Comparison of ENCODE assay signal across 24 cellular contexts in the genomic region with DNA sequence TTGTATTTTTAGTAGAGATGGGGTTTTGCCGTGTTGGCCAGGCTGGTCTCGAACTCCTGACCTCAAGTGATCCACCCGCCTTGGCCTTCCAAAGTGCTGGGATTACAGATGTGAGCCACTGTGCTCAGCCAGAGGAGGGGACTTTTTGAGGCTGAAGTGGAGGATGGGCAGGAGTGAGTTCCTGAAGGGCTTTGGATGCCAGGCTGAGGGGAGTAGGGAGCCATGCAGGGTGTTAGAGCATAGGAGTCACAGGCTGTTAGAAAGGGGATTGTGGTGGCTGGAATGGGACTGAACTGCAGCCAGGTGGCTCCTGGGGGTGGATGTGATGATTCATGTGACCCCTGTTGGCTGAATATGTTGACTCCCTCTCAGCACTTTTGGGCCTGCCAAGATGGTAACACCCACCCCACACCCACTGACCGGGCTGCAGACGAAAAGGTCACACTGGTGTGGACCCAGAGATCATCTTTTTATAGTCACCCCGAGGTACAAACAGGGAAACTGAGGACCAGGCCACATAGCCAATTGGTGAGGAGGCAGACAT. TPM values are rescaled to one million over a fixed set of nuclear protein-coding genes. Genes with fewer than 3 reads are reported as not detected.
A peak's percentile ranks its signal among the peaks of the same experiment; 100 is the strongest.
DNase-seq lines count a peak whose midpoint lies in the region; ATAC-seq and TF ChIP-seq lines count a peak whose summit lies in the region.
"Had no signal": no experiment of that assay in that cellular context is flagged by ENCODE, and none has a peak within 500 bp of the region (broad histone marks: within the 10 kb centered on the region; RNA-seq: fewer than 3 reads in every experiment).

No MANE protein-coding gene starts in this region.

- intact Hi-C loops in activated CD8-positive, alpha-beta T cell treated with anti-CD3 and anti-CD28 coated beads for 36 hours (cut with micrococcal nuclease): no loop called here
- intact Hi-C loops in activated T-helper 1 cell treated with anti-CD3 and anti-CD28 coated beads, Interleukin-12 subunit alpha, Interleukin-12 subunit beta, Interleukin-2, Interleukin-4 antibody, amounts not matched to agents 30 ng/mL and 10 ng/mL and 1 ng/mL, durations not matched to agents 14 hours and 24 hours and 36 hours (cut with micrococcal nuclease): no loop called here
- intact Hi-C loops in thyroid gland (cut with DNase I): no loop called here

- H3K9me3 ChIP-seq in HEK293 (ENCODE audit: control insufficient read depth, insufficient read depth, low read depth, low read length) (no peaks in the 10 kb centered on the region), thyroid gland (no peaks in the 10 kb centered on the region)
- H3K9me3 ChIP-seq: Caco-2 had no signal

- CTCF ChIA-PET in activated CD8-positive, alpha-beta T cell treated with anti-CD3 and anti-CD28 coated beads, Interleukin-2, amount 10 ng/mL, durations not matched to agents 7 days and 5 days (lab: Charles Lee): no interaction called here
- CTCF ChIA-PET in activated CD8-positive, alpha-beta T cell treated with anti-CD3 and anti-CD28 coated beads for 36 hours (lab: Charles Lee): no interaction called here
- CTCF ChIA-PET in HEK293 (lab: Yijun Ruan, JAX): interaction anchor here (0.5 to 0.6 kb wide), 2 partner anchors 35 to 36 kb away, joined by 3 to 4 read pairs; no protein-coding TSS in a partner anchor

- TF ChIP-seq CTCF in activated CD8-positive, alpha-beta T cell treated with anti-CD3 and anti-CD28 coated beads for 36 hours (IDR thresholded peaks at IDR 0.05): no peak
- TF ChIP-seq CTCF in HEK293 (tag by site-specific recombination; IDR thresholded peaks at IDR 0.05): no peak
- TF ChIP-seq CTCF in thyroid gland (IDR thresholded peaks at IDR 0.05): no peak

- H3K27ac ChIP-seq in HEK293 (ENCODE audit: extremely low read depth, low read depth, low read length) (no peak overlapping the region), thyroid gland (no peak overlapping the region)
- H3K27ac ChIP-seq: BLaER1, C4-2B had no signal

- H3K4me1 ChIP-seq in HEK293 (ENCODE audit: control insufficient read depth, insufficient read depth, low read length) (no peaks in the 10 kb centered on the region), thyroid gland (no peaks in the 10 kb centered on the region)
- H3K4me1 ChIP-seq: Caco-2 had no signal

- H3K36me3 ChIP-seq in HEK293 (ENCODE audit: control insufficient read depth in 2 of 2, insufficient read depth in 1 of 2, low read length in 2 of 2) (no peaks in the 10 kb centered on the region), thyroid gland (no peaks in the 10 kb centered on the region)
- H3K36me3 ChIP-seq: BLaER1 had no signal

- 77 to 78% methylated on average over 5 to 6 of the region's 6 CpGs for WGBS in thyroid gland, 2 donors

- no peak for ATAC-seq in activated CD8-positive, alpha-beta T cell treated with anti-CD3 and anti-CD28 coated beads, Interleukin-2, amount 10 ng/mL, durations not matched to agents 7 days and 5 days
- ATAC-seq in activated CD8-positive, alpha-beta T cell treated with anti-CD3 and anti-CD28 coated beads for 36 hours: no peak
- no peak for ATAC-seq in GM21786 (IDR thresholded peaks at IDR 0.05; ENCODE audit: unreplicated experiment)
- no peak for ATAC-seq in GM21825 (IDR thresholded peaks at IDR 0.05; ENCODE audit: unreplicated experiment)
- ATAC-seq: CD8-positive, alpha-beta T cell; GM12878; GM23338; HCT116 had no signal

- H3K4me3 ChIP-seq in HEK293 (ENCODE audit: low read depth, low read length): no peak overlapping the region
- H3K4me3 ChIP-seq in thyroid gland (replicated peaks in 1 of 3): no peak overlapping the region
- H3K4me3 ChIP-seq: BLaER1, GM12878, GM23338 had no signal

- no peak for DNase-seq in activated CD8-positive, alpha-beta T cell treated with anti-CD3 and anti-CD28 coated beads, Interleukin-2, amount 10 ng/mL, durations not matched to agents 7 days and 5 days
- no peak for DNase-seq in activated CD8-positive, alpha-beta T cell treated with anti-CD3 and anti-CD28 coated beads for 36 hours
- DNase-seq in A172 (ENCODE audit: low spot score): peak; percentile 18
- DNase-seq in activated T-helper 1 cell treated with anti-CD3 and anti-CD28 coated beads, Interleukin-12 subunit alpha, Interleukin-12 subunit beta, Interleukin-2, Interleukin-4 antibody, amounts not matched to agents 30 ng/mL and 10 ng/mL and 1 ng/mL, durations not matched to agents 14 hours and 24 hours and 36 hours (ENCODE audit: low spot score): no peak
- DNase-seq in thyroid gland: no peak
- DNase-seq: 8988T; Caco-2; CD4-positive, CD25-positive, alpha-beta regulatory T cell; CD8-positive, alpha-beta T cell; DMS153; EL; GDM1; H9; HFFc6 had no signal

- peak overlapping the region; percentile 61 for H3K27ac Mint-ChIP-seq in activated CD8-positive, alpha-beta T cell treated with anti-CD3 and anti-CD28 coated beads, Interleukin-2, amount 10 ng/mL, durations not matched to agents 7 days and 5 days
- H3K27ac Mint-ChIP-seq in activated CD8-positive, alpha-beta T cell treated with anti-CD3 and anti-CD28 coated beads for 36 hours: no peak overlapping the region
- H3K27ac Mint-ChIP-seq in activated T-helper 1 cell treated with anti-CD3 and anti-CD28 coated beads, Interleukin-12 subunit alpha, Interleukin-12 subunit beta, Interleukin-2, Interleukin-4 antibody, amounts not matched to agents 30 ng/mL and 10 ng/mL and 1 ng/mL, durations not matched to agents 14 hours and 24 hours and 36 hours: peak overlapping the region; percentile 34
- H3K27ac Mint-ChIP-seq: B cell; CD8-positive, alpha-beta T cell; GM23338; HFFc6 had no signal

- no peaks in the 10 kb centered on the region for H3K27me3 ChIP-seq in thyroid gland
- H3K27me3 ChIP-seq: BLaER1 had no signal

- peaks cover 3% of the 10 kb centered on the region for H3K27me3 Mint-ChIP-seq in activated CD8-positive, alpha-beta T cell treated with anti-CD3 and anti-CD28 coated beads, Interleukin-2, amount 10 ng/mL, durations not matched to agents 7 days and 5 days (ENCODE audit: low read depth)
- H3K27me3 Mint-ChIP-seq in activated CD8-positive, alpha-beta T cell treated with anti-CD3 and anti-CD28 coated beads for 36 hours: no peaks in the 10 kb centered on the region
- peaks cover 13% of the 10 kb centered on the region for H3K27me3 Mint-ChIP-seq in activated T-helper 1 cell treated with anti-CD3 and anti-CD28 coated beads, Interleukin-12 subunit alpha, Interleukin-12 subunit beta, Interleukin-2, Interleukin-4 antibody, amounts not matched to agents 30 ng/mL and 10 ng/mL and 1 ng/mL, durations not matched to agents 14 hours and 24 hours and 36 hours (ENCODE audit: insufficient read depth)

- peaks cover 45% of the 10 kb centered on the region for H3K4me1 Mint-ChIP-seq in activated CD8-positive, alpha-beta T cell treated with anti-CD3 and anti-CD28 coated beads, Interleukin-2, amount 10 ng/mL, durations not matched to agents 7 days and 5 days (ENCODE audit: low read depth)
- peaks cover 23% of the 10 kb centered on the region for H3K4me1 Mint-ChIP-seq in activated CD8-positive, alpha-beta T cell treated with anti-CD3 and anti-CD28 coated beads for 36 hours (ENCODE audit: low read depth)
- H3K4me1 Mint-ChIP-seq in activated T-helper 1 cell treated with anti-CD3 and anti-CD28 coated beads, Interleukin-12 subunit alpha, Interleukin-12 subunit beta, Interleukin-2, Interleukin-4 antibody, amounts not matched to agents 30 ng/mL and 10 ng/mL and 1 ng/mL, durations not matched to agents 14 hours and 24 hours and 36 hours (ENCODE audit: low read depth): peaks cover 24% of the 10 kb centered on the region
- H3K4me1 Mint-ChIP-seq: B cell, GM23338, H9 had no signal

- peaks cover 14% of the 10 kb centered on the region for H3K9me3 Mint-ChIP-seq in activated CD8-positive, alpha-beta T cell treated with anti-CD3 and anti-CD28 coated beads, Interleukin-2, amount 10 ng/mL, durations not matched to agents 7 days and 5 days (ENCODE audit: insufficient read depth)
- H3K9me3 Mint-ChIP-seq in activated CD8-positive, alpha-beta T cell treated with anti-CD3 and anti-CD28 coated beads for 36 hours: peaks cover 15% of the 10 kb centered on the region
- H3K9me3 Mint-ChIP-seq in activated T-helper 1 cell treated with anti-CD3 and anti-CD28 coated beads, Interleukin-12 subunit alpha, Interleukin-12 subunit beta, Interleukin-2, Interleukin-4 antibody, amounts not matched to agents 30 ng/mL and 10 ng/mL and 1 ng/mL, durations not matched to agents 14 hours and 24 hours and 36 hours: peaks cover 23% of the 10 kb centered on the region

- peaks cover 24% of the 10 kb centered on the region for H3K36me3 Mint-ChIP-seq in activated CD8-positive, alpha-beta T cell treated with anti-CD3 and anti-CD28 coated beads, Interleukin-2, amount 10 ng/mL, durations not matched to agents 7 days and 5 days (ENCODE audit: low read depth)
- peaks cover 8% of the 10 kb centered on the region for H3K36me3 Mint-ChIP-seq in activated CD8-positive, alpha-beta T cell treated with anti-CD3 and anti-CD28 coated beads for 36 hours (ENCODE audit: low read depth)
- peaks cover 5% of the 10 kb centered on the region for H3K36me3 Mint-ChIP-seq in activated T-helper 1 cell treated with anti-CD3 and anti-CD28 coated beads, Interleukin-12 subunit alpha, Interleukin-12 subunit beta, Interleukin-2, Interleukin-4 antibody, amounts not matched to agents 30 ng/mL and 10 ng/mL and 1 ng/mL, durations not matched to agents 14 hours and 24 hours and 36 hours (ENCODE audit: low read depth)
- H3K36me3 Mint-ChIP-seq: CD4-positive, CD25-positive, alpha-beta regulatory T cell had no signal

- H3K4me3 Mint-ChIP-seq in activated CD8-positive, alpha-beta T cell treated with anti-CD3 and anti-CD28 coated beads, Interleukin-2, amount 10 ng/mL, durations not matched to agents 7 days and 5 days: no peak overlapping the region
- no peak overlapping the region for H3K4me3 Mint-ChIP-seq in activated CD8-positive, alpha-beta T cell treated with anti-CD3 and anti-CD28 coated beads for 36 hours
- no peak overlapping the region for H3K4me3 Mint-ChIP-seq in activated T-helper 1 cell treated with anti-CD3 and anti-CD28 coated beads, Interleukin-12 subunit alpha, Interleukin-12 subunit beta, Interleukin-2, Interleukin-4 antibody, amounts not matched to agents 30 ng/mL and 10 ng/mL and 1 ng/mL, durations not matched to agents 14 hours and 24 hours and 36 hours
- H3K4me3 Mint-ChIP-seq: B cell; CD8-positive, alpha-beta T cell; GM23338; H9; HFFc6 had no signal

- POLR2A ChIA-PET in activated CD8-positive, alpha-beta T cell treated with anti-CD3 and anti-CD28 coated beads, Interleukin-2, amount 10 ng/mL, durations not matched to agents 7 days and 5 days (lab: Charles Lee): interaction anchor here (0.7 kb wide), 1 partner anchor 101 kb away, joined by 3 read pairs; a partner anchor contains a TSS
- POLR2A ChIA-PET in activated CD8-positive, alpha-beta T cell treated with anti-CD3 and anti-CD28 coated beads for 36 hours (lab: Charles Lee): no interaction called here
- POLR2A ChIA-PET in HEK293 (lab: Yijun Ruan, JAX): no interaction called here

- TF ChIP-seq POLR2A in thyroid gland (IDR thresholded peaks at IDR 0.05): no peak

RNA-seq across cellular contexts. Expression of a gene that starts 11.2 kb away (rescaled TPM):
- total RNA-seq in activated CD8-positive, alpha-beta T cell treated with anti-CD3 and anti-CD28 coated beads, Interleukin-2, amount 10 ng/mL, durations not matched to agents 7 days and 5 days: 1 to 10 TPM; 5.8 to 6.2 TPM
- 1 to 10 TPM; 1.5 to 1.7 TPM for total RNA-seq in activated CD8-positive, alpha-beta T cell treated with anti-CD3 and anti-CD28 coated beads for 36 hours
- total RNA-seq in A172 (2014; rRNA removed; shearing (Covaris generic)): not detected in 2 replicates
- total RNA-seq in activated T-helper 1 cell treated with anti-CD3 and anti-CD28 coated beads, Interleukin-12 subunit alpha, Interleukin-12 subunit beta, Interleukin-2, Interleukin-4 antibody, amounts not matched to agents 30 ng/mL and 10 ng/mL and 1 ng/mL, durations not matched to agents 14 hours and 24 hours and 36 hours: 0.10 TPM in 1 of 2 replicates, not detected in the other
- under 1 TPM in 1 of 4 donors, not detected in 3; 0.11 TPM for total RNA-seq in thyroid gland
- total RNA-seq: B cell; Caco-2; CD4-positive, CD25-positive, alpha-beta regulatory T cell; GM12878; H9; HFFc6 had no signal

RNA-seq across cellular contexts. Expression of a gene that starts 40.2 kb away (rescaled TPM):
- total RNA-seq in activated CD8-positive, alpha-beta T cell treated with anti-CD3 and anti-CD28 coated beads, Interleukin-2, amount 10 ng/mL, durations not matched to agents 7 days and 5 days: not detected
- total RNA-seq in activated CD8-positive, alpha-beta T cell treated with anti-CD3 and anti-CD28 coated beads for 36 hours: under 1 TPM; 0.25 to 0.27 TPM
- total RNA-seq in A172 (2014; rRNA removed; shearing (Covaris generic)): not detected in 2 replicates
- total RNA-seq in activated T-helper 1 cell treated with anti-CD3 and anti-CD28 coated beads, Interleukin-12 subunit alpha, Interleukin-12 subunit beta, Interleukin-2, Interleukin-4 antibody, amounts not matched to agents 30 ng/mL and 10 ng/mL and 1 ng/mL, durations not matched to agents 14 hours and 24 hours and 36 hours: 0.07 TPM in 1 of 2 replicates, not detected in the other
- not detected for total RNA-seq in thyroid gland
- total RNA-seq: B cell; Caco-2; CD4-positive, CD25-positive, alpha-beta regulatory T cell; CD8-positive, alpha-beta T cell; GM23338; H4; H9; HFFc6 had no signal

RNA-seq across cellular contexts. Expression of a gene that starts 55.2 kb away (rescaled TPM):
- total RNA-seq in activated CD8-positive, alpha-beta T cell treated with anti-CD3 and anti-CD28 coated beads, Interleukin-2, amount 10 ng/mL, durations not matched to agents 7 days and 5 days: 100 to 1,000 TPM; 104 to 107 TPM
- total RNA-seq in activated CD8-positive, alpha-beta T cell treated with anti-CD3 and anti-CD28 coated beads for 36 hours: 10 to 100 TPM; 83.9 to 85.8 TPM
- not detected in 2 replicates for total RNA-seq in A172 (2014; rRNA removed; shearing (Covaris generic))
- 130 and 132 TPM in 2 replicates for total RNA-seq in activated T-helper 1 cell treated with anti-CD3 and anti-CD28 coated beads, Interleukin-12 subunit alpha, Interleukin-12 subunit beta, Interleukin-2, Interleukin-4 antibody, amounts not matched to agents 30 ng/mL and 10 ng/mL and 1 ng/mL, durations not matched to agents 14 hours and 24 hours and 36 hours
- 1 to 10 TPM; 2.6 to 4.4 (median 3.7) TPM for total RNA-seq in thyroid gland
- total RNA-seq: Caco-2, H4, HFFc6 had no signal

Comparison
In these comparisons a context has a peak if more than half of its experiments do, and no peak if none do; other contexts are left out.
1. RNA of a gene that starts 55.2 kb away (total RNA-seq): 130 to 132 TPM in activated T-helper 1 cell treated with anti-CD3 and anti-CD28 coated beads, Interleukin-12 subunit alpha, Interleukin-12 subunit beta, Interleukin-2, Interleukin-4 antibody, amounts not matched to agents 30 ng/mL and 10 ng/mL and 1 ng/mL, durations not matched to agents 14 hours and 24 hours and 36 hours, 104 to 107 TPM in activated CD8-positive, alpha-beta T cell treated with anti-CD3 and anti-CD28 coated beads, Interleukin-2, amount 10 ng/mL, durations not matched to agents 7 days and 5 days and 83.9 to 85.8 TPM in activated CD8-positive, alpha-beta T cell treated with anti-CD3 and anti-CD28 coated beads for 36 hours; 2.6 to 4.4 TPM in thyroid gland and not detected in A172; every median in the first group is over 10 times any median in the second.